In the genomic region with DNA sequence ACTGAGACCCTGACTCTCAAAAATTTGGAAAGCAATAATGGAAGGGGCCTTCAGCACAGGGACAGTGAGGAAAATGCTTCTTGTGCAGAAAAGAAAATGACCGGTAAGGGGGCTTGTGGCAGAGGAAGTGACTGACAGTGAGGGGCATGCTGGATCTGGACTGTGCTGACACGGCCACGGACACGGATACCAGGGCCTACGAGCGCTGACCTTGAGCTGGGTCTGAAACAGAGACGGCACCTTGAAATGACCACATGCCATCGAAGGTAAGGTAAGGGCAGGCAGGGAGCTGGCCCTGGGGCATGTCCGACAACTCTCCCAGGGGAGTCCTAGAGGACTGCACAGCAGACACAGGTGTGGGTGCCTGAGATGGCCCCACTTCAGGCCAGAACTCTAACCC, we compare ENCODE assay signal across 16 cellular contexts.
DNase-seq lines count a peak whose midpoint lies in the region; ATAC-seq and TF ChIP-seq lines count a peak whose summit lies in the region.
"Had no signal": no experiment of that assay in that cellular context is flagged by ENCODE, and none has a peak within 500 bp of the region (broad histone marks: within the 10 kb centered on the region; RNA-seq: fewer than 3 reads in every experiment).

No MANE protein-coding gene starts in this region.

- H3K27me3 Mint-ChIP-seq in natural killer cell treated with Interleukin-12 subunit alpha and Interleukin-12 subunit beta and Interleukin-15 and Interleukin-18, amount 100 ng/mL, for 72 hours: no peaks in the 10 kb centered on the region
- H3K27me3 Mint-ChIP-seq in natural killer cell (ENCODE audit: low read depth in 2 of 2) (no peaks in the 10 kb centered on the region), neural crest cell (ENCODE audit: low read depth) (no peaks in the 10 kb centered on the region)
- no peaks in the 10 kb centered on the region for H3K27me3 Mint-ChIP-seq in CD4-positive, alpha-beta memory T cell
- H3K27me3 Mint-ChIP-seq: B cell had no signal

- no peaks in the 10 kb centered on the region for H3K9me3 ChIP-seq in spleen
- no peaks in the 10 kb centered on the region for H3K9me3 ChIP-seq in CD4-positive, alpha-beta memory T cell (ENCODE audit: control insufficient read depth in 1 of 2, low read length in 2 of 2)
- H3K9me3 ChIP-seq: HAP-1 had no signal

- peaks cover 20 to 25% of the 10 kb centered on the region in 2 donors for H3K4me1 Mint-ChIP-seq in natural killer cell treated with Interleukin-12 subunit alpha and Interleukin-12 subunit beta and Interleukin-15 and Interleukin-18, amount 100 ng/mL, for 72 hours (ENCODE audit: low read depth in 2 of 2)
- peaks cover 25 to 31% of the 10 kb centered on the region in 2 donors for H3K4me1 Mint-ChIP-seq in natural killer cell
- H3K4me1 Mint-ChIP-seq in neural crest cell: peaks cover 52% of the 10 kb centered on the region
- peaks cover 0 to 5% (median 3%) of the 10 kb centered on the region in 4 donors for H3K4me1 Mint-ChIP-seq in CD4-positive, alpha-beta memory T cell
- H3K4me1 Mint-ChIP-seq: B cell had no signal

- H3K4me3 Mint-ChIP-seq in natural killer cell treated with Interleukin-12 subunit alpha and Interleukin-12 subunit beta and Interleukin-15 and Interleukin-18, amount 100 ng/mL, for 72 hours: no peak overlapping the region
- no peak overlapping the region for H3K4me3 Mint-ChIP-seq in natural killer cell
- H3K4me3 Mint-ChIP-seq in neural crest cell: no peak overlapping the region
- no peak overlapping the region for H3K4me3 Mint-ChIP-seq in CD4-positive, alpha-beta memory T cell
- H3K4me3 Mint-ChIP-seq: B cell; CD8-positive, alpha-beta memory T cell had no signal

- no peaks in the 10 kb centered on the region for H3K27me3 ChIP-seq in spleen (replicated peaks in 1 of 7)
- H3K27me3 ChIP-seq in CD4-positive, alpha-beta memory T cell (ENCODE audit: insufficient read depth, low read length): no peaks in the 10 kb centered on the region
- H3K27me3 ChIP-seq: BLaER1 treated with 17β-estradiol and CSF1 and Interleukin-3, amounts not matched to agents 10 nM and 100 nM had no signal

- H3K9me3 Mint-ChIP-seq in natural killer cell treated with Interleukin-12 subunit alpha and Interleukin-12 subunit beta and Interleukin-15 and Interleukin-18, amount 100 ng/mL, for 72 hours: no peaks in the 10 kb centered on the region
- H3K9me3 Mint-ChIP-seq in natural killer cell: peaks cover 0 to 2% of the 10 kb centered on the region in 2 donors
- H3K9me3 Mint-ChIP-seq in neural crest cell: peaks cover 2% of the 10 kb centered on the region
- H3K9me3 Mint-ChIP-seq in CD4-positive, alpha-beta memory T cell: peaks cover 0 to 2% (median 0%) of the 10 kb centered on the region in 8 donors

- no peak for DNase-seq in natural killer cell treated with Interleukin-12 subunit alpha and Interleukin-12 subunit beta and Interleukin-15 and Interleukin-18, amount 100 ng/mL, for 72 hours (ENCODE audit: low spot score)
- no peak for DNase-seq in natural killer cell
- no peak for DNase-seq in neural crest cell (ENCODE audit: low read depth, low spot score)
- peak; percentile 31 for DNase-seq in spleen
- no peak for DNase-seq in pons (ENCODE audit: low spot score)
- DNase-seq in CD4-positive, alpha-beta memory T cell: no peak
- DNase-seq: CD8-positive, alpha-beta memory T cell; COR-L47; DMS 273 treated with DMSO at 0.1 percent for 48 hours; DMS53; DND-41; EL had no signal

- H3K36me3 ChIP-seq in spleen: no peaks in the 10 kb centered on the region
- H3K36me3 ChIP-seq in CD4-positive, alpha-beta memory T cell (ENCODE audit: insufficient read depth, low read length): no peaks in the 10 kb centered on the region
- H3K36me3 ChIP-seq: BLaER1 treated with 17β-estradiol and CSF1 and Interleukin-3, amounts not matched to agents 10 nM and 100 nM; HAP-1 had no signal

- no peaks in the 10 kb centered on the region for H3K36me3 Mint-ChIP-seq in natural killer cell treated with Interleukin-12 subunit alpha and Interleukin-12 subunit beta and Interleukin-15 and Interleukin-18, amount 100 ng/mL, for 72 hours
- no peaks in the 10 kb centered on the region for H3K36me3 Mint-ChIP-seq in natural killer cell
- peaks cover 2% of the 10 kb centered on the region for H3K36me3 Mint-ChIP-seq in neural crest cell (ENCODE audit: low read depth)
- no peaks in the 10 kb centered on the region for H3K36me3 Mint-ChIP-seq in CD4-positive, alpha-beta memory T cell
- H3K36me3 Mint-ChIP-seq: CD8-positive, alpha-beta memory T cell had no signal

- H3K4me3 ChIP-seq in spleen: no peak overlapping the region
- no peak overlapping the region for H3K4me3 ChIP-seq in CD4-positive, alpha-beta memory T cell (ENCODE audit: low read length in 2 of 2)
- H3K4me3 ChIP-seq: BLaER1 treated with 17β-estradiol and CSF1 and Interleukin-3, amounts not matched to agents 10 nM and 100 nM; GM12878; HAP-1 had no signal

- CTCF ChIA-PET in CD4-positive, alpha-beta memory T cell (lab: Charles Lee; ENCODE audit: partially characterized antibody): no interaction called here

- peak overlapping the region in 1 of 2 donors; percentile 21 for H3K27ac Mint-ChIP-seq in natural killer cell treated with Interleukin-12 subunit alpha and Interleukin-12 subunit beta and Interleukin-15 and Interleukin-18, amount 100 ng/mL, for 72 hours
- no peak overlapping the region for H3K27ac Mint-ChIP-seq in natural killer cell
- H3K27ac Mint-ChIP-seq in neural crest cell (ENCODE audit: unreplicated experiment): peak overlapping the region; percentile 39
- no peak overlapping the region for H3K27ac Mint-ChIP-seq in CD4-positive, alpha-beta memory T cell
- H3K27ac Mint-ChIP-seq: B cell had no signal

- TF ChIP-seq CTCF in natural killer cell (IDR thresholded peaks at IDR 0.05) (no peak), neural crest cell (conservative IDR thresholded peaks at IDR 0.05) (no peak), spleen (IDR thresholded peaks at IDR 0.05 in 8 of 11, conservative IDR thresholded peaks at IDR 0.05 in 3 of 11) (no peak)

- peaks cover 0 to 21% (median 3%) of the 10 kb centered on the region in 6 donors for H3K4me1 ChIP-seq in spleen
- no peaks in the 10 kb centered on the region for H3K4me1 ChIP-seq in CD4-positive, alpha-beta memory T cell (ENCODE audit: insufficient read depth, low read length)
- H3K4me1 ChIP-seq: HAP-1 had no signal

- intact Hi-C loops in natural killer cell (cut with micrococcal nuclease): no loop called here
- intact Hi-C loops in spleen (cut with DNase I; ENCODE audit: low total_unique reads): no loop called here
- intact Hi-C loops in CD4-positive, alpha-beta memory T cell (cut with micrococcal nuclease): no loop called here

- no peak for TF ChIP-seq POLR2A in spleen (IDR thresholded peaks at IDR 0.05)

- H3K27ac ChIP-seq in spleen: no peak overlapping the region
- no peak overlapping the region for H3K27ac ChIP-seq in CD4-positive, alpha-beta memory T cell (ENCODE audit: low read depth, low read length)
- H3K27ac ChIP-seq: BLaER1 treated with 17β-estradiol and CSF1 and Interleukin-3, amounts not matched to agents 10 nM and 100 nM had no signal

- POLR2A ChIA-PET in CD4-positive, alpha-beta memory T cell (lab: Charles Lee; ENCODE audit: partially characterized antibody): no interaction called here

- WGBS in spleen, 5 donors: 85 to 98% (median 94%) methylated on average over 9 of the region's 9 CpGs

- ATAC-seq in natural killer cell treated with Interleukin-12 subunit alpha and Interleukin-12 subunit beta and Interleukin-15 and Interleukin-18, amount 100 ng/mL, for 72 hours: peak; percentile 22 to 34
- ATAC-seq in natural killer cell: no peak
- ATAC-seq: GM12878 had no signal

Comparison
In these comparisons a context has a peak if more than half of its experiments do, and no peak if none do; other contexts are left out.
1. ATAC-seq: peak in natural killer cell treated with Interleukin-12 subunit alpha and Interleukin-12 subunit beta and Interleukin-15 and Interleukin-18, amount 100 ng/mL, for 72 hours (2 of 2); none in natural killer cell (0 of 3).